7 cellular contexts compared by ENCODE assay signal in the genomic region with DNA sequence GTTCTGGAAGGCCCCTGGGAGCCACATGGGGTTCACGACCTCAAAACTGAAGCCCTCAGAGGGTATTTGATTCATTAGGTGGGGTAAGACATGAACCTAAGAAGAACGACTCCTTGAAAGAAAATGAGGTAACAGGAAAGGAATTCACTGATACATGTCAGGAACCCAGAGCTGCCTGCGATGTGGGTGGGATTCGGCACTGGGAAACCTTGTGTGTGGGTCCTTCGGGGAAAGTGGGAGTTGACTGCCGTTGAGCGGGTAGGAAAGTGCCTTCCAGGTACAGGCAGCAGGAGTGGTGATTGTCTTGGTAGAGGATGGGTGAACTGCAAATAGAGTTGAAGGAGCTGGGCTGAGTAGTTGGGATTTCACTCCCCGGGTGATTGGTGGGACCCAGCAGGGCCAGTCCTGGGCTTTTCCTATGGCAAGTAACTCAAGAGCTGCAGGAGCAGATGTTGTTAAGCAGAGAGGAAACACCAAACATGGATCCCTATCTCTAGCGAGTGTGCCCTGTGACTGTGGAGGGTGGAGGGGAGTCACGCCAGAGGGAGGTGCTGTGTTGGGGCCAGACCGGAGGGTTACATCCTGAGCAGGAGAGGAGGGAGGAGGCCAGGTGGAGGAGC. TPM values are rescaled to one million over a fixed set of nuclear protein-coding genes. Genes with fewer than 3 reads are reported as not detected.
A peak's percentile ranks its signal among the peaks of the same experiment; 100 is the strongest.
DNase-seq lines count a peak whose midpoint lies in the region; TF ChIP-seq lines count a peak whose summit lies in the region.

No MANE protein-coding gene starts in this region.

- H2AFZ ChIP-seq in MM.1S (ENCODE audit: low read length): no peak overlapping the region

- no peaks in the 10 kb centered on the region for H3K9me2 ChIP-seq in MM.1S (replicated peaks; ENCODE audit: insufficient read depth, low read length)

- H3K27ac ChIP-seq in SJSA1 (peak overlapping the region; percentile 81), MM.1S (ENCODE audit: low read length) (no peak overlapping the region)

- H3K27me3 ChIP-seq in SJSA1 (replicated peaks) (no peaks in the 10 kb centered on the region), MM.1S (replicated peaks; ENCODE audit: insufficient read depth, low read length) (no peaks in the 10 kb centered on the region)

- H3K36me3 ChIP-seq in SJSA1 (no peaks in the 10 kb centered on the region), MM.1S (replicated peaks; ENCODE audit: insufficient read depth, low read length) (no peaks in the 10 kb centered on the region)

- no peak overlapping the region for H3K9ac ChIP-seq in MM.1S (ENCODE audit: low read length)

- no peak for TF ChIP-seq CTCF in fibroblast of mammary gland (conservative IDR thresholded peaks at IDR 0.05; ENCODE audit: control insufficient read depth, insufficient read depth, low read depth, low read length)
- TF ChIP-seq CTCF in MM.1S (IDR thresholded peaks at IDR 0.05; ENCODE audit: low read length): no peak

- no peak overlapping the region for H3K4me2 ChIP-seq in MM.1S (ENCODE audit: low read depth, low read length)

- peaks cover 57% of the 10 kb centered on the region for H3K79me2 ChIP-seq in MM.1S (ENCODE audit: low read length)

- peak; percentile 22 for DNase-seq in HCEC 1CT
- DNase-seq in SJSA1 (ENCODE audit: low read depth in 1 of 2, low spot score in 2 of 2): peak; percentile 95 to 96
- peak; percentile 72 for DNase-seq in fibroblast of mammary gland (ENCODE audit: low read depth)
- DNase-seq in stimulated activated CD8-positive, alpha-beta memory T cell treated with anti-CD3 and anti-CD28 coated beads, Interleukin-4, amount 100 ng/mL, for 48 hours: peak; percentile 20
- DNase-seq in MM.1S: no peak
- no peak for DNase-seq in effector CD8-positive, alpha-beta T cell (lab: John Stamatoyannopoulos, UW)
- DNase-seq in H4 (ENCODE audit: low spot score): no peak

- no peaks in the 10 kb centered on the region for H4K20me1 ChIP-seq in MM.1S (ENCODE audit: insufficient read depth, low read length)

- no peaks in the 10 kb centered on the region for H3K9me3 ChIP-seq in SJSA1 (replicated peaks)
- no peaks in the 10 kb centered on the region for H3K9me3 ChIP-seq in MM.1S (replicated peaks; ENCODE audit: insufficient read depth, low read length)

- peaks cover 6% of the 10 kb centered on the region; the same call in 1 of the 2 replicates for H3F3A ChIP-seq in MM.1S (ENCODE audit: insufficient read depth, low read length)

- H3K4me1 ChIP-seq in SJSA1 (replicated peaks) (peaks cover 65% of the 10 kb centered on the region), MM.1S (ENCODE audit: low read length) (peaks cover 10% of the 10 kb centered on the region)

- H3K4me3 ChIP-seq in SJSA1: no peak overlapping the region
- no peak overlapping the region for H3K4me3 ChIP-seq in fibroblast of mammary gland (ENCODE audit: control insufficient read depth, low read depth, low read length)
- no peak overlapping the region for H3K4me3 ChIP-seq in MM.1S (ENCODE audit: low read length)

RNA-seq across cellular contexts. Expression of a gene that starts 30.8 kb away (rescaled TPM):
- total RNA-seq in SJSA1 (2014; rRNA removed; shearing (Covaris generic)): 10.2 and 10.3 TPM in 2 replicates
- total RNA-seq in H4 (2014; rRNA removed; shearing (Covaris generic)): 1.1 and 1.3 TPM in 2 replicates

Comparison
In these comparisons a context has a peak if more than half of its experiments do, and no peak if none do; other contexts are left out.
1. DNase-seq: peak in HCEC 1CT (single experiment), SJSA1 (2 of 2), fibroblast of mammary gland (single experiment) and stimulated activated CD8-positive, alpha-beta memory T cell treated with anti-CD3 and anti-CD28 coated beads, Interleukin-4, amount 100 ng/mL, for 48 hours (single experiment); none in MM.1S (single experiment), effector CD8-positive, alpha-beta T cell (single experiment) and H4 (single experiment).